21 cellular contexts compared by ENCODE assay signal in the genomic region with DNA sequence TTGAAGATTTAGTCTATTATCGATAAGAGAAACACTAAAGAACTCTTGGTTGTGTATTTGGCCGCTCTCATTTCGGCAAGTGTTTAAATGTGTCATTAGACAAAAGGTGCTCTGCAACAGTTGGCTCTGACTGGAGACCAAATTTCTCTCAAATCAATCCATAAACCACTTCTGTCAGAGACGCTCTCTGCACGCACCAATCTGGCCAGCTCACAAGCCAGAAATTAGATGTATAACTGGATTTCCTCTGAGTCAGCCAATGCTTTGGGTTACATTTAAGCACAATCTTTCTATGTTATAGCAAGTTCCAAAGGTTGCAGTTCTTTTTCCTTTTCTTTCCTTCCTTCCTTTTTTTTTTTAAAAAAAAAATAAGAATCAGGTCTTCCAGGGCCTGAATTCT. TPM values are rescaled to one million over a fixed set of nuclear protein-coding genes. Genes with fewer than 3 reads are reported as not detected.
DNase-seq lines count a peak whose midpoint lies in the region; ATAC-seq, FAIRE-seq and TF ChIP-seq lines count a peak whose summit lies in the region.
"Had no signal": no experiment of that assay in that cellular context is flagged by ENCODE, and none has a peak within 500 bp of the region (broad histone marks: within the 10 kb centered on the region; RNA-seq: fewer than 3 reads in every experiment).

No MANE protein-coding gene starts in this region.

- no peak for ATAC-seq in GM21619 (IDR thresholded peaks at IDR 0.05; ENCODE audit: unreplicated experiment)
- ATAC-seq: K562 had no signal

- no peaks in the 10 kb centered on the region for H3K9me3 ChIP-seq in AG04450 (ENCODE audit: control insufficient read depth, insufficient read depth, low read length)
- no peaks in the 10 kb centered on the region for H3K9me3 ChIP-seq in astrocyte (ENCODE audit: insufficient read depth, low read depth, low read length)
- H3K9me3 ChIP-seq in hepatocyte (ENCODE audit: low read depth): no peaks in the 10 kb centered on the region
- H3K9me3 ChIP-seq in smooth muscle cell (replicated peaks; ENCODE audit: low read depth): no peaks in the 10 kb centered on the region
- no peaks in the 10 kb centered on the region for H3K9me3 ChIP-seq in breast epithelium
- H3K9me3 ChIP-seq: HAP-1 had no signal

- H3K27ac Mint-ChIP-seq in HFFc6: no peak overlapping the region
- no peak overlapping the region for H3K27ac Mint-ChIP-seq in astrocyte (ENCODE audit: unreplicated experiment)

- H3K36me3 Mint-ChIP-seq in HFFc6 (ENCODE audit: low read depth) (no peaks in the 10 kb centered on the region), astrocyte (ENCODE audit: low read depth, unreplicated experiment) (peaks cover 17% of the 10 kb centered on the region)

- DNase-seq in AG04450 (ENCODE audit: low read depth, low spot score) (peak; percentile 34), HFFc6 (peak; percentile 25), astrocyte (ENCODE audit: low read depth) (peak; percentile 61), hepatocyte (ENCODE audit: low spot score) (no peak), smooth muscle cell (lab: John Stamatoyannopoulos, UW; ENCODE audit: unreplicated experiment) (no peak), breast epithelium (ENCODE audit: low spot score in 2 of 2) (no peak)
- DNase-seq in effector CD4-positive, alpha-beta T cell: no peak
- DNase-seq: MV-4-11, NCI-H1436, NCI-H2081, NCI-H510A, NCI-H774, Right ventricle myocardium superior had no signal

- H3K4me1 Mint-ChIP-seq in HFFc6 (ENCODE audit: low read depth) (peaks cover 18% of the 10 kb centered on the region), astrocyte (ENCODE audit: low read depth, unreplicated experiment) (peaks cover 4% of the 10 kb centered on the region)

- no peaks in the 10 kb centered on the region for H3K27me3 ChIP-seq in AG04450 (ENCODE audit: control insufficient read depth, insufficient read depth, low read length)
- H3K27me3 ChIP-seq in astrocyte (ENCODE audit: insufficient read depth, low read length): no peaks in the 10 kb centered on the region
- no peaks in the 10 kb centered on the region for H3K27me3 ChIP-seq in hepatocyte
- H3K27me3 ChIP-seq in smooth muscle cell (ENCODE audit: low read depth): no peaks in the 10 kb centered on the region
- no peaks in the 10 kb centered on the region for H3K27me3 ChIP-seq in breast epithelium

- H3K27ac ChIP-seq in AG04450 (ENCODE audit: low read depth, low read length) (no peak overlapping the region), astrocyte (ENCODE audit: low read depth, low read length) (no peak overlapping the region), hepatocyte (peak overlapping the region; percentile 1), smooth muscle cell (ENCODE audit: low read depth) (no peak overlapping the region), breast epithelium (no peak overlapping the region)
- H3K27ac ChIP-seq: C4-2B, SK-N-MC had no signal

- TF ChIP-seq CTCF in AG04450 (IDR thresholded peaks at IDR 0.05; ENCODE audit: low read depth, low read length) (no peak), HFFc6 (IDR thresholded peaks at IDR 0.05) (no peak), astrocyte (IDR thresholded peaks at IDR 0.05; ENCODE audit: insufficient read depth, low read depth, low read length) (no peak), hepatocyte (IDR thresholded peaks at IDR 0.05; ENCODE audit: poor library complexity) (no peak), smooth muscle cell (IDR thresholded peaks at IDR 0.05; ENCODE audit: borderline replicate concordance, insufficient read depth, poor library complexity, severe bottlenecking) (no peak), breast epithelium (IDR thresholded peaks at IDR 0.05) (no peak)

- H3K4me3 Mint-ChIP-seq in HFFc6: no peak overlapping the region
- no peak overlapping the region for H3K4me3 Mint-ChIP-seq in astrocyte (ENCODE audit: unreplicated experiment)

- H3K27me3 Mint-ChIP-seq in HFFc6 (ENCODE audit: insufficient read depth) (no peaks in the 10 kb centered on the region; the same call in 1 of the 2 replicates), astrocyte (ENCODE audit: low read depth, unreplicated experiment) (peaks cover 8% of the 10 kb centered on the region)

- no peaks in the 10 kb centered on the region for H3K9me3 Mint-ChIP-seq in HFFc6
- H3K9me3 Mint-ChIP-seq in astrocyte (ENCODE audit: unreplicated experiment): peaks cover 2% of the 10 kb centered on the region

- H3K4me1 ChIP-seq in astrocyte (ENCODE audit: insufficient read depth, low read length) (peaks cover 3% of the 10 kb centered on the region), hepatocyte (ENCODE audit: insufficient read depth) (peaks cover 40% of the 10 kb centered on the region), smooth muscle cell (ENCODE audit: low read depth) (no peaks in the 10 kb centered on the region), breast epithelium (no peaks in the 10 kb centered on the region)

- no peaks in the 10 kb centered on the region for H3K9me2 ChIP-seq in hepatocyte (replicated peaks; ENCODE audit: insufficient read depth)

- 75% methylated on average over 5 of the region's 5 CpGs for WGBS in hepatocyte (ENCODE audit: low lambda C conversion rate, missing lambda C conversion rate)
- WGBS in smooth muscle cell (ENCODE audit: low lambda C conversion rate): 77% methylated on average over 5 of the region's 5 CpGs

- CTCF ChIA-PET in AG04450 (lab: Charles Lee): interaction anchor here (1.1 to 1.2 kb wide), 3 partner anchors 11 to 29 kb away, joined by 3 to 5 read pairs (median 3); no protein-coding TSS in a partner anchor

- H3K36me3 ChIP-seq in astrocyte (ENCODE audit: insufficient read depth, low read length) (peaks cover 16% of the 10 kb centered on the region), hepatocyte (replicated peaks; ENCODE audit: insufficient read depth, low read depth) (no peaks in the 10 kb centered on the region), smooth muscle cell (ENCODE audit: low read depth) (no peaks in the 10 kb centered on the region), breast epithelium (no peaks in the 10 kb centered on the region)
- H3K36me3 ChIP-seq: HAP-1 had no signal

- intact Hi-C loops in breast epithelium (cut with DNase I; ENCODE audit: low total_unique reads): loop anchor here (5.0 kb wide), 1 partner anchor 672 kb away; no protein-coding TSS in a partner anchor

- H3K4me3 ChIP-seq in AG04450 (ENCODE audit: low read depth, low read length): no peak overlapping the region
- no peak overlapping the region for H3K4me3 ChIP-seq in astrocyte (ENCODE audit: insufficient read depth, low read depth, low read length)
- no peak overlapping the region for H3K4me3 ChIP-seq in hepatocyte
- no peak overlapping the region for H3K4me3 ChIP-seq in smooth muscle cell
- no peak overlapping the region for H3K4me3 ChIP-seq in breast epithelium
- H3K4me3 ChIP-seq: HAP-1, K562, SK-N-MC had no signal

- no peak for FAIRE-seq in astrocyte (lab: Jason Lieb, UNC)
- FAIRE-seq: A204.1, GM19239, K562, RCC 7860 had no signal

- H3K4me2 ChIP-seq in astrocyte (ENCODE audit: low read length): no peak overlapping the region
- no peak overlapping the region for H3K4me2 ChIP-seq in hepatocyte
- H3K4me2 ChIP-seq in smooth muscle cell: no peak overlapping the region

- no peak overlapping the region for H2AFZ ChIP-seq in astrocyte (ENCODE audit: low read depth, low read length)
- H2AFZ ChIP-seq in hepatocyte: no peak overlapping the region
- H2AFZ ChIP-seq in smooth muscle cell (ENCODE audit: low read depth): no peak overlapping the region

- POLR2A ChIA-PET in AG04450 (lab: Yijun Ruan, JAX): no interaction called here

- H3K9ac ChIP-seq in astrocyte (ENCODE audit: low read length) (no peak overlapping the region), smooth muscle cell (ENCODE audit: low read depth) (no peak overlapping the region)

- H3F3A ChIP-seq in smooth muscle cell (ENCODE audit: low read depth): peaks cover 4% of the 10 kb centered on the region

- H3K79me2 ChIP-seq in astrocyte (ENCODE audit: insufficient read depth, low read length) (no peaks in the 10 kb centered on the region), hepatocyte (no peaks in the 10 kb centered on the region), smooth muscle cell (ENCODE audit: low read depth) (no peaks in the 10 kb centered on the region)

- no peaks in the 10 kb centered on the region for H4K20me1 ChIP-seq in astrocyte (ENCODE audit: insufficient read depth, low read length)
- H4K20me1 ChIP-seq in hepatocyte (ENCODE audit: insufficient read depth, poor library complexity, severe bottlenecking): no peaks in the 10 kb centered on the region
- no peaks in the 10 kb centered on the region for H4K20me1 ChIP-seq in smooth muscle cell (ENCODE audit: low read depth)

- no peak for TF ChIP-seq POLR2A in breast epithelium (IDR thresholded peaks at IDR 0.05)

RNA-seq across cellular contexts. Expression of gene PARVA, which starts 17.6 kb away (rescaled TPM):
- polyA plus RNA-seq in AG04450 (2011; rRNA removed): 134 and 142 TPM in 2 replicates
- 127 and 138 TPM in 2 replicates for polyA minus RNA-seq in AG04450 (2011; rRNA and poly(A)+ RNA removed)
- 100 to 1,000 TPM; 150 to 237 (median 184) TPM for total RNA-seq in HFFc6 (2021; fragmentation: NEBNext Ultra II Directional; extraction: Animal tissue kit (Norgen Biotek cat#: 25700))
- 106 TPM in 2 replicates for total RNA-seq in astrocyte
- total RNA-seq in hepatocyte: 34.2 and 37.4 TPM in 2 replicates
- 41.2 and 46.2 TPM in 2 replicates for polyA plus RNA-seq in hepatocyte
- total RNA-seq in smooth muscle cell: 73.9 and 78.6 TPM in 2 replicates
- 85.4 and 99.4 TPM in 2 replicates for polyA plus RNA-seq in smooth muscle cell
- total RNA-seq in breast epithelium: 100 to 1,000 TPM in 1 of 3 donors, 10 to 100 TPM in 2; 50.5 to 109 (median 60.4) TPM
- polyA plus RNA-seq: K562 had no signal

Comparison
In these comparisons a context has a peak if more than half of its experiments do, and no peak if none do; other contexts are left out.
1. DNase-seq: peak in AG04450 (single experiment), HFFc6 (single experiment) and astrocyte (single experiment); none in hepatocyte (single experiment), effector CD4-positive, alpha-beta T cell (single experiment), smooth muscle cell (single experiment) and breast epithelium (0 of 2).